ENCODE assay signal across 15 cellular contexts in the genomic region with DNA sequence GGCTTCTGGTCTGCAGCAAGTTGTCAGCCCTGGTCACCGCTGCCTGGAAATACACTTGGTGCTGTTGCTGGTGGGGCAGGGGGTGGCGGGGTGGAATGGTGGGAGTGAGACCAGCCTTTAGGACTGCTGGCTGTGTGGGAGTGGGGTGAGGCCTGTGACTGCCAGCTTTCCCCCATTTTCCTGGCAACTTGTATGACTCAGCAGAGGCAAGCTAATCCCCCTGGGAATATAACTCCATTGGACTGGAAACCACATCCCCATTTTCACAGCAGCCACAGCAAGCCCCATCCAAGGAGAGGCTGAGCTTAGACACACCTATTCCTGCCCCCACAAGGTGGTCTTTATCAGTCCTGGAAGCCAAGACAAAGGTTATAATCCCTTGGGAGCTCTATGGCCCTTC.
A peak's percentile ranks its signal among the peaks of the same experiment; 100 is the strongest.
DNase-seq lines count a peak whose midpoint lies in the region; ATAC-seq, FAIRE-seq and TF ChIP-seq lines count a peak whose summit lies in the region.
"Had no signal": no experiment of that assay in that cellular context is flagged by ENCODE, and none has a peak within 500 bp of the region (broad histone marks: within the 10 kb centered on the region; RNA-seq: fewer than 3 reads in every experiment).

No MANE protein-coding gene starts in this region.

- peaks cover 6% of the 10 kb centered on the region for H3K27me3 Mint-ChIP-seq in Caco-2 (ENCODE audit: insufficient read depth, unreplicated experiment)

- no peaks in the 10 kb centered on the region for H3K4me1 Mint-ChIP-seq in Caco-2 (ENCODE audit: low read depth, unreplicated experiment)

- no peaks in the 10 kb centered on the region for H3K36me3 Mint-ChIP-seq in Caco-2 (ENCODE audit: insufficient read depth, unreplicated experiment)

- no peak overlapping the region for H3K27ac Mint-ChIP-seq in Caco-2 (ENCODE audit: unreplicated experiment)

- intact Hi-C loops in Caco-2 (cut with micrococcal nuclease; ENCODE audit: unreplicated experiment), result no loop called here

- no peaks in the 10 kb centered on the region for H3K9me3 ChIP-seq in Caco-2
- H3K9me3 ChIP-seq: SK-N-SH had no signal

- no peak for FAIRE-seq in urothelium cell line (lab: Jason Lieb, UNC)
- FAIRE-seq: GM18507, HTR-8/SVneo had no signal

- POLR2A ChIA-PET in Caco-2 (lab: Charles Lee), result no interaction called here

- no peak for TF ChIP-seq POLR2A in NB4 (IDR thresholded peaks at IDR 0.05; ENCODE audit: extremely low read depth, insufficient read length)

- no TSS peak for BruUV-seq in Caco-2 (replicated peaks; lab: Mats Ljungman, UMichigan)

- no peaks in the 10 kb centered on the region for H3K9me3 Mint-ChIP-seq in Caco-2 (ENCODE audit: unreplicated experiment)

- H3K36me3 ChIP-seq in Caco-2 (ENCODE audit: control insufficient read depth, insufficient read depth, low read length), result no peaks in the 10 kb centered on the region

- TF ChIP-seq CTCF in NB4 (IDR thresholded peaks at IDR 0.05; ENCODE audit: low read depth, low read length), result no peak
- no peak for TF ChIP-seq CTCF in fibroblast of mammary gland (conservative IDR thresholded peaks at IDR 0.05; ENCODE audit: control insufficient read depth, insufficient read depth, low read depth, low read length)
- TF ChIP-seq CTCF in Caco-2 (IDR thresholded peaks at IDR 0.05; ENCODE audit: insufficient read depth in 1 of 2, low read depth in 1 of 2, low read length in 1 of 2, severe bottlenecking in 1 of 2, unreplicated experiment in 1 of 2), result no peak

- H3K4me3 ChIP-seq in NB4 (ENCODE audit: low read depth, low read length) (no peak overlapping the region), fibroblast of mammary gland (ENCODE audit: control insufficient read depth, low read depth, low read length) (no peak overlapping the region), Caco-2 (ENCODE audit: low read depth, low read length) (no peak overlapping the region)
- H3K4me3 ChIP-seq: PC-9 had no signal

- H3K27me3 ChIP-seq in Caco-2 (replicated peaks; ENCODE audit: control insufficient read depth, insufficient read depth, low read length), result no peaks in the 10 kb centered on the region

- H3K4me1 ChIP-seq in Caco-2, result no peaks in the 10 kb centered on the region

- CTCF ChIA-PET in Caco-2 (lab: Charles Lee), result no interaction called here

- DNase-seq in NB4 (ENCODE audit: low read depth), result peak; percentile 36
- peak; percentile 9 for DNase-seq in SK-MEL-5 (ENCODE audit: low read depth, low spot score)
- DNase-seq in fibroblast of mammary gland (ENCODE audit: low read depth), result peak; percentile 9
- DNase-seq in urothelium cell line (ENCODE audit: low spot score), result peak; percentile 4
- DNase-seq in Caco-2, result no peak
- DNase-seq in NCI-H446 (lab: John Stamatoyannopoulos, UW), result no peak
- DNase-seq: NCI-H1048, NCI-H1694 treated with DMSO at 0.1 percent for 48 hours, NCI-H2227 treated with DMSO at 0.1 percent for 48 hours, PC-9, SK-N-SH, T-helper 1 cell had no signal

- in situ Hi-C loops in SK-MEL-5 (cut with HindIII; ENCODE audit: low pct_unique_long_range_greater_than_20kb, low sequenced_read_pairs), result no loop called here

- ATAC-seq in GM21526 (IDR thresholded peaks at IDR 0.05; ENCODE audit: low FRiP score, unreplicated experiment), result no peak

- no peak overlapping the region for H3K4me3 Mint-ChIP-seq in Caco-2 (ENCODE audit: unreplicated experiment)

Comparison
In these comparisons a context has a peak if more than half of its experiments do, and no peak if none do; other contexts are left out.
1. DNase-seq: peak in NB4 (single experiment), SK-MEL-5 (single experiment), fibroblast of mammary gland (single experiment) and urothelium cell line (single experiment); none in Caco-2 (0 of 2) and NCI-H446 (0 of 2).